ENCODE assay signal across 1 cellular context in the genomic region with DNA sequence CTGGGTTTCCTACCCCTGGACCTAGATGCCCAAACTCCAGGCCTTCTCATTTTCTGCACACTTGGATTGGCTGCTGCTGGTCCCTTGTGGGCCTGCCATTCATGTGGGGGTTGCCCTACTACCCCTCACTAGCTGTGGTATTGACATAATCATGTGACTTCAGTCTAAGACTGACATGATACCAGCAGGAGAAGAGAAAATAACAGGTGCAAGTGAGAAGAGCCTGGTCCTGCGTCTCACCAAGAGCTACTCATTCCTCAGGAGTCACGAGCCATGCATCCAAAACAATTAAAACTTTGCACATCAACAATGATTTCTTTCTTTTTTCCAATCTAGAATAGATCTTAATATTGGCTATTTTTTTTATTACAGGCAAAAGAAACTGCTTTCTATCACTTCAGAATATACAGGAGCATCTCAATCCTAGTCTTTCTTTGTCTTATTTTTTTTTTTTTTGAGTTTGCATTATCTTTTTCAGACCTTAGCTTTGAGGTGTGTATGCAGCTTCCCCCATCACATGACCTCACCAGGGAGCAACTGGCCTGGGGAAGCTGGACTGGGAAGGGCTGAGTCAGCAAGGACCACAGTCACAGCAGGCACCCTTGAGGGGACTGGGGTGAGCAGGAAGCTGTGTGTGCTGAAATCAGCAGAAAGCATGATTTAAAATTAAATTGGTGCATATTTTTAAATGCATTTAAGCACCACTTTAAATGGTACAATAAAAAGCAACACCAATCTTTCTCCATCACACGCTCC.
A peak's percentile ranks its signal among the peaks of the same experiment; 100 is the strongest.
TF ChIP-seq lines count a peak whose summit lies in the region.

No MANE protein-coding gene starts in this region.

TF ChIP-seq in WTC11, 78 proteins besides CTCF, POLR2A, EP300 and RAD21:
- TF ChIP-seq, protein P1, sequence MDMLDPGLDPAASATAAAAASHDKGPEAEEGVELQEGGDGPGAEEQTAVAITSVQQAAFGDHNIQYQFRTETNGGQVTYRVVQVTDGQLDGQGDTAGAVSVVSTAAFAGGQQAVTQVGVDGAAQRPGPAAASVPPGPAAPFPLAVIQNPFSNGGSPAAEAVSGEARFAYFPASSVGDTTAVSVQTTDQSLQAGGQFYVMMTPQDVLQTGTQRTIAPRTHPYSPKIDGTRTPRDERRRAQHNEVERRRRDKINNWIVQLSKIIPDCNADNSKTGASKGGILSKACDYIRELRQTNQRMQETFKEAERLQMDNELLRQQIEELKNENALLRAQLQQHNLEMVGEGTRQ (CRISPR knock-in tag; IDR thresholded peaks at IDR 0.05): peak; percentile 60
- no peak for TF ChIP-seq FOXK1 (CRISPR knock-in tag; IDR thresholded peaks at IDR 0.05)
- TF ChIP-seq ZNF423 (CRISPR knock-in tag; IDR thresholded peaks at IDR 0.05): no peak
